2 cellular contexts compared by ENCODE assay signal in the genomic region with DNA sequence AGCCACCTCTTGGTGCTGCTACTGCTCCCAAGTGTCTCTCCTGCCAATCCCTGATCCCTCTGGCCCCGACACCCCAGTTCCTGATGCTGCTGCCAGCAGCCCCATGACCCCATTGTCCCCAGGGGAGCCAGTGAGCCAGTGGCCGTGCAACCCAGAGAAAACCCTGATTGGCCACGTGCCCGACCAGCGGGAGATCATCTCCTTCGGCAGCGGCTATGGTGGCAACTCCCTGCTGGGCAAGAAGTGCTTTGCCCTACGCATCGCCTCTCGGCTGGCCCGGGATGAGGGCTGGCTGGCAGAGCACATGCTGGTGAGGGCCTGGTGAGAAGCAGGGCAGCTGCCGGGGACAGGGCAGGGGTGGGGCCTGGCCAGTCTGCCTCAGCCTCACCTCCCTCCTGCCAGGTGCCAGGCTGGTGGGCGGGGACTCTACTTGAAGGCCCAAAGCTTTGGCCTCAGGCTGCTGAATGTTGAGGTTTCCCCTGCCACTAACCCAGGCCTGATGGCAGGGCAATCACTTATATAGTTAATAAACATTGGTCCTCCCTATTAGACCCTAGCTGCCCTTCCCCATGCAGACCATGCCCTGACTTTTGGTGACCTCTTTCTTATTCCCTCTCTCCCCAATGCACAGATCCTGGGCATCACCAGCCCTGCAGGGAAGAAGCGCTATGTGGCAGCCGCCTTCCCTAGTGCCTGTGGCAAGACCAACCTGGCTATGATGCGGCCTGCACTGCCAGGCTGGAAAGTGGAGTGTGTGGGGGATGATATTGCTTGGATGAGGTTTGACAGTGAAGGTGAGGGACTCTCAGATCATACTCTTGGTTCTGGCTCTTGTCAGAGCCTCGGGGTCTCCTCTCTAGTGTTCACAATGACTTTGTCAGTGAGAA.
TF ChIP-seq lines count a peak whose summit lies in the region.

No MANE protein-coding gene starts in this region.

TF ChIP-seq in HepG2, 621 proteins besides CTCF, POLR2A, EP300 and RAD21 (continues in another document):
- TF ChIP-seq AGO1 (IDR thresholded peaks at IDR 0.05; ENCODE audit: low read depth, low read length, poor library complexity, severe bottlenecking) (peak; percentile 37), MYC (CRISPR knock-in tag; IDR thresholded peaks at IDR 0.05; ENCODE audit: borderline replicate concordance) (0 out of 2 replicates have a peak, but pooled peaks have one; percentile 35), PRDM15 (CRISPR knock-in tag; IDR thresholded peaks at IDR 0.05) (no peak), PAF1 (CRISPR knock-in tag; IDR thresholded peaks at IDR 0.05) (peak; percentile 63), PITX1 (CRISPR knock-in tag; IDR thresholded peaks at IDR 0.05) (0 out of 2 replicates have a peak, but pooled peaks have one; percentile 5), NFYB (CRISPR knock-in tag; IDR thresholded peaks at IDR 0.05) (no peak), ELF4 (CRISPR knock-in tag; IDR thresholded peaks at IDR 0.05; ENCODE audit: borderline replicate concordance) (no peak), HOXD1 (CRISPR knock-in tag; IDR thresholded peaks at IDR 0.05) (0 out of 2 replicates have a peak, but pooled peaks have one; percentile 28), THAP11 (CRISPR knock-in tag; IDR thresholded peaks at IDR 0.05) (no peak), ZNF776 (CRISPR knock-in tag; IDR thresholded peaks at IDR 0.05) (no peak; the same call in 1 of the 2 replicates), AGO2 (optimal IDR thresholded peaks at IDR 0.05; ENCODE audit: low read depth, low read length) (peak; percentile 93)
- TF ChIP-seq, protein P1, sequence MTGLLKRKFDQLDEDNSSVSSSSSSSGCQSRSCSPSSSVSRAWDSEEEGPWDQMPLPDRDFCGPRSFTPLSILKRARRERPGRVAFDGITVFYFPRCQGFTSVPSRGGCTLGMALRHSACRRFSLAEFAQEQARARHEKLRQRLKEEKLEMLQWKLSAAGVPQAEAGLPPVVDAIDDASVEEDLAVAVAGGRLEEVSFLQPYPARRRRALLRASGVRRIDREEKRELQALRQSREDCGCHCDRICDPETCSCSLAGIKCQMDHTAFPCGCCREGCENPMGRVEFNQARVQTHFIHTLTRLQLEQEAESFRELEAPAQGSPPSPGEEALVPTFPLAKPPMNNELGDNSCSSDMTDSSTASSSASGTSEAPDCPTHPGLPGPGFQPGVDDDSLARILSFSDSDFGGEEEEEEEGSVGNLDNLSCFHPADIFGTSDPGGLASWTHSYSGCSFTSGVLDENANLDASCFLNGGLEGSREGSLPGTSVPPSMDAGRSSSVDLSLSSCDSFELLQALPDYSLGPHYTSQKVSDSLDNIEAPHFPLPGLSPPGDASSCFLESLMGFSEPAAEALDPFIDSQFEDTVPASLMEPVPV (CRISPR knock-in tag; IDR thresholded peaks at IDR 0.05) = no peak
- TF ChIP-seq, protein P2, sequence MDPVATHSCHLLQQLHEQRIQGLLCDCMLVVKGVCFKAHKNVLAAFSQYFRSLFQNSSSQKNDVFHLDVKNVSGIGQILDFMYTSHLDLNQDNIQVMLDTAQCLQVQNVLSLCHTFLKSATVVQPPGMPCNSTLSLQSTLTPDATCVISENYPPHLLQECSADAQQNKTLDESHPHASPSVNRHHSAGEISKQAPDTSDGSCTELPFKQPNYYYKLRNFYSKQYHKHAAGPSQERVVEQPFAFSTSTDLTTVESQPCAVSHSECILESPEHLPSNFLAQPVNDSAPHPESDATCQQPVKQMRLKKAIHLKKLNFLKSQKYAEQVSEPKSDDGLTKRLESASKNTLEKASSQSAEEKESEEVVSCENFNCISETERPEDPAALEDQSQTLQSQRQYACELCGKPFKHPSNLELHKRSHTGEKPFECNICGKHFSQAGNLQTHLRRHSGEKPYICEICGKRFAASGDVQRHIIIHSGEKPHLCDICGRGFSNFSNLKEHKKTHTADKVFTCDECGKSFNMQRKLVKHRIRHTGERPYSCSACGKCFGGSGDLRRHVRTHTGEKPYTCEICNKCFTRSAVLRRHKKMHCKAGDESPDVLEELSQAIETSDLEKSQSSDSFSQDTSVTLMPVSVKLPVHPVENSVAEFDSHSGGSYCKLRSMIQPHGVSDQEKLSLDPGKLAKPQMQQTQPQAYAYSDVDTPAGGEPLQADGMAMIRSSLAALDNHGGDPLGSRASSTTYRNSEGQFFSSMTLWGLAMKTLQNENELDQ (CRISPR knock-in tag; IDR thresholded peaks at IDR 0.05; ENCODE audit: borderline replicate concordance) = no peak

TF ChIP-seq in SK-N-SH treated with all-trans-retinoic acid at 6 μM for 48 hours, 23 proteins besides CTCF, POLR2A, EP300 and RAD21:
- TF ChIP-seq CSRNP3 (CRISPR knock-in tag; IDR thresholded peaks at IDR 0.05) (no peak), TOX (CRISPR knock-in tag; IDR thresholded peaks at IDR 0.05; ENCODE audit: borderline replicate concordance) (no peak), ZNF565 (CRISPR knock-in tag; conservative IDR thresholded peaks at IDR 0.05; ENCODE audit: low read depth) (no peak), PPARA (CRISPR knock-in tag; IDR thresholded peaks at IDR 0.05; ENCODE audit: borderline replicate concordance) (no peak), ZNF70 (CRISPR knock-in tag; IDR thresholded peaks at IDR 0.05) (no peak), ZC3H10 (CRISPR knock-in tag; IDR thresholded peaks at IDR 0.05) (no peak), SNAI2 (CRISPR knock-in tag; IDR thresholded peaks at IDR 0.05) (no peak), POU6F1 (CRISPR knock-in tag; IDR thresholded peaks at IDR 0.05; ENCODE audit: borderline replicate concordance, low read depth) (no peak), PATZ1 (CRISPR knock-in tag; IDR thresholded peaks at IDR 0.05; ENCODE audit: borderline replicate concordance) (no peak), ZFP30 (CRISPR knock-in tag; IDR thresholded peaks at IDR 0.05) (no peak)
